ENCODE assay signal across 15 cellular contexts in the genomic region with DNA sequence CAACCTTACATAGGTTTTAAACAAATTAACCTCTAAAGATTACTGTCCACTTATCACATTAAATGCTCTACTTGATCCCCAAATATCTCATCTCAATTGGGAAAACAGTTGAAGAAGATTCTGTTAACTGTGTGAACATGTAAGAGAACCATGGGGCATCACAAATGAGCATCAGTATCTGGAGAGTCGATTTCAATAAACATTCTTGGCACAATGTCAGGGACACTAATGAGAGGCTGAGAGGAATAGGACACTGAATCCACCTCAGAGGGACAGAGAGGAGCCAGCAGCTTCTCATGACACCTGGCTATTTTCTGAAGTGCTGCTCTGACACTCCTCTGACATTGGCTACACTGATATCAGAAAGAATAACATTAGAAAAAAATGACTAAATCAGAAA.
DNase-seq lines count a peak whose midpoint lies in the region; ATAC-seq and TF ChIP-seq lines count a peak whose summit lies in the region.
"Had no signal": no experiment of that assay in that cellular context is flagged by ENCODE, and none has a peak within 500 bp of the region (broad histone marks: within the 10 kb centered on the region; RNA-seq: fewer than 3 reads in every experiment).

No MANE protein-coding gene starts in this region.

- H3K4me1 Mint-ChIP-seq in immature natural killer cell = peaks cover 9 to 26% of the 10 kb centered on the region in 2 donors
- H3K4me1 Mint-ChIP-seq: activated B cell treated with CpG ODN at 0.5 μM for 24 hours had no signal

- H3K36me3 Mint-ChIP-seq in immature natural killer cell = peaks cover 11 to 53% (median 31%) of the 10 kb centered on the region in 3 donors

- peaks cover 3 to 8% (median 6%) of the 10 kb centered on the region in 3 donors for H3K27me3 Mint-ChIP-seq in immature natural killer cell (ENCODE audit: low read depth in 3 of 3)
- H3K27me3 Mint-ChIP-seq: activated B cell treated with CpG ODN at 0.5 μM for 24 hours had no signal

- ATAC-seq in SK-N-SH treated with all-trans-retinoic acid at 6 μM for 48 hours = no peak
- no peak for ATAC-seq in HG02870 (IDR thresholded peaks at IDR 0.05; ENCODE audit: unreplicated experiment)
- ATAC-seq: activated naive CD4-positive, alpha-beta T cell treated with anti-CD3 and anti-CD28 coated beads, Interleukin-2, amount 50 U/mL, for 72 hours had no signal

- H3K4me3 Mint-ChIP-seq in immature natural killer cell = no peak overlapping the region
- H3K4me3 Mint-ChIP-seq: activated B cell treated with CpG ODN at 0.5 μM for 24 hours had no signal

- DNase-seq in NCI-H1694 (lab: John Stamatoyannopoulos, UW) = peak; percentile 15
- no peak for DNase-seq in NCI-H1694 treated with DMSO at 0.1 percent for 48 hours (lab: John Stamatoyannopoulos, UW)
- DNase-seq in DMS53 (lab: John Stamatoyannopoulos, UW) = peak; percentile 62
- peak; percentile 16 for DNase-seq in NCI-H2196 treated with DMSO at 0.1 percent for 48 hours (lab: John Stamatoyannopoulos, UW; ENCODE audit: unreplicated experiment)
- no peak for DNase-seq in immature natural killer cell
- no peak for DNase-seq in middle frontal gyrus (ENCODE audit: extremely low spot score, low spot score)
- DNase-seq: activated B cell treated with CpG ODN at 0.5 μM for 24 hours; BE2C; central memory CD4-positive, alpha-beta T cell; GDM1; kidney; stimulated activated CD4-positive, alpha-beta T cell treated with anti-CD3 and anti-CD28 coated beads, Interleukin-12 subunit alpha, Interleukin-12 subunit beta, amount 100 ng/mL, for 4 hours had no signal

- H3K27ac Mint-ChIP-seq in immature natural killer cell = peak overlapping the region in 4 of 6 donors; percentile 10 to 75 (median 46)
- H3K27ac Mint-ChIP-seq: activated B cell treated with CpG ODN at 0.5 μM for 24 hours; activated naive CD4-positive, alpha-beta T cell treated with anti-CD3 and anti-CD28 coated beads, Interleukin-2, amount 50 U/mL, for 72 hours had no signal

- no peaks in the 10 kb centered on the region for H3K9me3 Mint-ChIP-seq in immature natural killer cell
- H3K9me3 Mint-ChIP-seq: activated B cell treated with CpG ODN at 0.5 μM for 24 hours; activated naive CD4-positive, alpha-beta T cell treated with anti-CD3 and anti-CD28 coated beads, Interleukin-2, amount 50 U/mL, for 72 hours had no signal

TF ChIP-seq in SK-N-SH treated with all-trans-retinoic acid at 6 μM for 48 hours, 23 proteins besides CTCF, POLR2A, EP300 and RAD21:
- TF ChIP-seq, protein P1, sequence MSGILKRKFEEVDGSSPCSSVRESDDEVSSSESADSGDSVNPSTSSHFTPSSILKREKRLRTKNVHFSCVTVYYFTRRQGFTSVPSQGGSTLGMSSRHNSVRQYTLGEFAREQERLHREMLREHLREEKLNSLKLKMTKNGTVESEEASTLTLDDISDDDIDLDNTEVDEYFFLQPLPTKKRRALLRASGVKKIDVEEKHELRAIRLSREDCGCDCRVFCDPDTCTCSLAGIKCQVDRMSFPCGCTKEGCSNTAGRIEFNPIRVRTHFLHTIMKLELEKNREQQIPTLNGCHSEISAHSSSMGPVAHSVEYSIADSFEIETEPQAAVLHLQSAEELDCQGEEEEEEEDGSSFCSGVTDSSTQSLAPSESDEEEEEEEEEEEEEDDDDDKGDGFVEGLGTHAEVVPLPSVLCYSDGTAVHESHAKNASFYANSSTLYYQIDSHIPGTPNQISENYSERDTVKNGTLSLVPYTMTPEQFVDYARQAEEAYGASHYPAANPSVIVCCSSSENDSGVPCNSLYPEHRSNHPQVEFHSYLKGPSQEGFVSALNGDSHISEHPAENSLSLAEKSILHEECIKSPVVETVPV (CRISPR knock-in tag; IDR thresholded peaks at IDR 0.05) = no peak
- TF ChIP-seq ZNF8 (CRISPR knock-in tag; IDR thresholded peaks at IDR 0.05) (no peak), ZFP3 (CRISPR knock-in tag; IDR thresholded peaks at IDR 0.05) (no peak), ZNF70 (CRISPR knock-in tag; IDR thresholded peaks at IDR 0.05) (no peak), OSR1 (CRISPR knock-in tag; IDR thresholded peaks at IDR 0.05) (no peak), ESRRG (CRISPR knock-in tag; IDR thresholded peaks at IDR 0.05) (no peak), TCF4 (CRISPR knock-in tag; IDR thresholded peaks at IDR 0.05; ENCODE audit: borderline replicate concordance) (no peak), PPARA (CRISPR knock-in tag; IDR thresholded peaks at IDR 0.05; ENCODE audit: borderline replicate concordance) (no peak), ARNTL (CRISPR knock-in tag; IDR thresholded peaks at IDR 0.05; ENCODE audit: borderline replicate concordance, low read depth) (no peak), ISL1 (CRISPR knock-in tag; IDR thresholded peaks at IDR 0.05) (no peak), BACH2 (CRISPR knock-in tag; IDR thresholded peaks at IDR 0.05; ENCODE audit: borderline replicate concordance) (no peak)
- TF ChIP-seq, protein P2, sequence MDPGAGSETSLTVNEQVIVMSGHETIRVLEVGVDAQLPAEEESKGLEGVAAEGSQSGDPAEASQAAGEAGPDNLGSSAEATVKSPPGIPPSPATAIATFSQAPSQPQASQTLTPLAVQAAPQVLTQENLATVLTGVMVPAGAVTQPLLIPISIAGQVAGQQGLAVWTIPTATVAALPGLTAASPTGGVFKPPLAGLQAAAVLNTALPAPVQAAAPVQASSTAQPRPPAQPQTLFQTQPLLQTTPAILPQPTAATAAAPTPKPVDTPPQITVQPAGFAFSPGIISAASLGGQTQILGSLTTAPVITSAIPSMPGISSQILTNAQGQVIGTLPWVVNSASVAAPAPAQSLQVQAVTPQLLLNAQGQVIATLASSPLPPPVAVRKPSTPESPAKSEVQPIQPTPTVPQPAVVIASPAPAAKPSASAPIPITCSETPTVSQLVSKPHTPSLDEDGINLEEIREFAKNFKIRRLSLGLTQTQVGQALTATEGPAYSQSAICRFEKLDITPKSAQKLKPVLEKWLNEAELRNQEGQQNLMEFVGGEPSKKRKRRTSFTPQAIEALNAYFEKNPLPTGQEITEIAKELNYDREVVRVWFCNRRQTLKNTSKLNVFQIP (CRISPR knock-in tag; IDR thresholded peaks at IDR 0.05; ENCODE audit: borderline replicate concordance, low read depth) = no peak
- TF ChIP-seq, protein P3, sequence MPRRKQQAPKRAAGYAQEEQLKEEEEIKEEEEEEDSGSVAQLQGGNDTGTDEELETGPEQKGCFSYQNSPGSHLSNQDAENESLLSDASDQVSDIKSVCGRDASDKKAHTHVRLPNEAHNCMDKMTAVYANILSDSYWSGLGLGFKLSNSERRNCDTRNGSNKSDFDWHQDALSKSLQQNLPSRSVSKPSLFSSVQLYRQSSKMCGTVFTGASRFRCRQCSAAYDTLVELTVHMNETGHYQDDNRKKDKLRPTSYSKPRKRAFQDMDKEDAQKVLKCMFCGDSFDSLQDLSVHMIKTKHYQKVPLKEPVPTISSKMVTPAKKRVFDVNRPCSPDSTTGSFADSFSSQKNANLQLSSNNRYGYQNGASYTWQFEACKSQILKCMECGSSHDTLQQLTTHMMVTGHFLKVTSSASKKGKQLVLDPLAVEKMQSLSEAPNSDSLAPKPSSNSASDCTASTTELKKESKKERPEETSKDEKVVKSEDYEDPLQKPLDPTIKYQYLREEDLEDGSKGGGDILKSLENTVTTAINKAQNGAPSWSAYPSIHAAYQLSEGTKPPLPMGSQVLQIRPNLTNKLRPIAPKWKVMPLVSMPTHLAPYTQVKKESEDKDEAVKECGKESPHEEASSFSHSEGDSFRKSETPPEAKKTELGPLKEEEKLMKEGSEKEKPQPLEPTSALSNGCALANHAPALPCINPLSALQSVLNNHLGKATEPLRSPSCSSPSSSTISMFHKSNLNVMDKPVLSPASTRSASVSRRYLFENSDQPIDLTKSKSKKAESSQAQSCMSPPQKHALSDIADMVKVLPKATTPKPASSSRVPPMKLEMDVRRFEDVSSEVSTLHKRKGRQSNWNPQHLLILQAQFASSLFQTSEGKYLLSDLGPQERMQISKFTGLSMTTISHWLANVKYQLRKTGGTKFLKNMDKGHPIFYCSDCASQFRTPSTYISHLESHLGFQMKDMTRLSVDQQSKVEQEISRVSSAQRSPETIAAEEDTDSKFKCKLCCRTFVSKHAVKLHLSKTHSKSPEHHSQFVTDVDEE (CRISPR knock-in tag; IDR thresholded peaks at IDR 0.05) = no peak
- TF ChIP-seq, protein P4, sequence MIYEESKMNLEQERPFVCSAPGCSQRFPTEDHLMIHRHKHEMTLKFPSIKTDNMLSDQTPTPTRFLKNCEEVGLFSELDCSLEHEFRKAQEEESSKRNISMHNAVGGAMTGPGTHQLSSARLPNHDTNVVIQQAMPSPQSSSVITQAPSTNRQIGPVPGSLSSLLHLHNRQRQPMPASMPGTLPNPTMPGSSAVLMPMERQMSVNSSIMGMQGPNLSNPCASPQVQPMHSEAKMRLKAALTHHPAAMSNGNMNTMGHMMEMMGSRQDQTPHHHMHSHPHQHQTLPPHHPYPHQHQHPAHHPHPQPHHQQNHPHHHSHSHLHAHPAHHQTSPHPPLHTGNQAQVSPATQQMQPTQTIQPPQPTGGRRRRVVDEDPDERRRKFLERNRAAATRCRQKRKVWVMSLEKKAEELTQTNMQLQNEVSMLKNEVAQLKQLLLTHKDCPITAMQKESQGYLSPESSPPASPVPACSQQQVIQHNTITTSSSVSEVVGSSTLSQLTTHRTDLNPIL (CRISPR knock-in tag; IDR thresholded peaks at IDR 0.05; ENCODE audit: low read depth) = no peak
TF ChIP-seq in SK-N-SH treated with all-trans-retinoic acid at 6 μM for 48 hours: peak in this region for 0.

Comparison
In these comparisons a context has a peak if more than half of its experiments do, and no peak if none do; other contexts are left out.
1. DNase-seq: peak in NCI-H1694 (single experiment), DMS53 (single experiment) and NCI-H2196 treated with DMSO at 0.1 percent for 48 hours (single experiment); none in NCI-H1694 treated with DMSO at 0.1 percent for 48 hours (single experiment), immature natural killer cell (0 of 3) and middle frontal gyrus (single experiment).